ENCODE assay signal across 28 cellular contexts in the genomic region with DNA sequence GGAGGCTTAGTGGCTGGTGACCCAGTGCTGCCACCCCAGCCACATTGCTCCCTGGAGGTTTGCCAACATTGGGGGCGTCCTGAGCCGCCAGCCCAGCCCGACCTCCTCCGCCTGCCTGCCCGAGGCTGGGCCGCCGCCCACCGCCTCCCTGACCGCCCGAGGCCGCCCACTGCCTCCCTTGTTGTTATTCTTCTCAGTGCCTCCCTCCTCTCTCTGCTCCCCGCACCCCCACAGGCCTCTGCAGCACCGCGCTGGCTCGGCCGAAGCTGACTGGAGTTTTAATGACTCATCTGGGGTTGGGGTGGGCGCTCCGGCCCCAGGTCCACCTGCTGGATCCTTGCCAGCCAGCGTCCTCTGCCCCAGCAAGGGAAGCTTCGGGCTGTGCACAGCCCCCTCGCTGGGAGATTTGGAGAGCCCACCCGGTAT.
"Had no signal": no experiment of that assay in that cellular context is flagged by ENCODE, and none has a peak within 500 bp of the region (broad histone marks: within the 10 kb centered on the region; RNA-seq: fewer than 3 reads in every experiment).

No MANE protein-coding gene starts in this region.

- FAIRE-seq: islet of Langerhans, kidney had no signal

- DNase-seq: immature natural killer cell; kidney; left colon; left ventricle myocardium inferior; mesendoderm; naive B cell; natural killer cell; nephron progenitor cell; ovary; stimulated activated CD4-positive, alpha-beta T cell treated with anti-CD3 and anti-CD28 coated beads, Interleukin-12 subunit alpha, Interleukin-12 subunit beta, amount 100 ng/mL, for 4 hours; stimulated activated CD4-positive, alpha-beta T cell treated with anti-CD3 and anti-CD28 coated beads, Interleukin-15, amount 100 ng/mL, for 24 hours; stimulated activated CD4-positive, alpha-beta T cell treated with anti-CD3 and anti-CD28 coated beads, Interleukin-2, amount 100 ng/mL, for 24 hours; stimulated activated CD4-positive, alpha-beta T cell treated with anti-CD3 and anti-CD28 coated beads, Interleukin-4, amount 100 ng/mL, for 1 hour; stimulated activated naive B cell treated with anti-CD40 and anti-IgM and Interleukin-4, amounts not matched to agents 10 μg/mL and 1 μg/mL and 100 μg/mL, for 72 hours; stimulated activated naive CD8-positive, alpha-beta T cell treated with anti-CD3 and anti-CD28 coated beads, Interleukin-15, Interleukin-2, amounts not matched to agents 100 U/mL and 50 U/mL, for 24 hours; stomach; tibial artery; trophoblast cell; upper lobe of right lung had no signal

- H3K4me1 ChIP-seq: left ventricle myocardium inferior, neural progenitor cell, right atrium auricular region, stomach, tibial artery, upper lobe of right lung had no signal

- H3K4me1 Mint-ChIP-seq: immature natural killer cell; naive B cell; stimulated activated naive B cell treated with anti-CD40 and anti-IgM and Interleukin-4, amounts not matched to agents 10 μg/mL and 1 μg/mL and 100 μg/mL, for 72 hours had no signal

- H3K36me3 Mint-ChIP-seq: immature natural killer cell; natural killer cell; neural progenitor cell; stimulated activated naive B cell treated with anti-CD40 and anti-IgM and Interleukin-4, amounts not matched to agents 10 μg/mL and 1 μg/mL and 100 μg/mL, for 72 hours had no signal

- H3K9ac ChIP-seq: neural progenitor cell had no signal

- H3K27ac Mint-ChIP-seq: immature natural killer cell; mesothelial cell of epicardium; naive B cell; natural killer cell; nephron progenitor cell; neural progenitor cell; progenitor cell of endocrine pancreas; stimulated activated naive B cell treated with anti-CD40 and anti-IgM and Interleukin-4, amounts not matched to agents 10 μg/mL and 1 μg/mL and 100 μg/mL, for 72 hours had no signal

- H3K36me3 ChIP-seq: left ventricle myocardium inferior, neural progenitor cell, ovary, right atrium auricular region, stomach, thoracic aorta, tibial artery, upper lobe of right lung had no signal

- H3K9me3 ChIP-seq: ovary, right atrium auricular region, thoracic aorta, tibial artery, upper lobe of right lung had no signal

- ATAC-seq: left colon; natural killer cell; sciatic nerve; stimulated activated naive B cell treated with anti-CD40 and anti-IgM and Interleukin-4, amounts not matched to agents 10 μg/mL and 1 μg/mL and 100 μg/mL, for 72 hours; stimulated activated naive CD8-positive, alpha-beta T cell treated with anti-CD3 and anti-CD28 coated beads, Interleukin-15, Interleukin-2, amounts not matched to agents 100 U/mL and 50 U/mL, for 24 hours had no signal

- H3K4me2 ChIP-seq: neural progenitor cell had no signal

- H3K9me3 Mint-ChIP-seq: mesothelial cell of epicardium, natural killer cell had no signal

- H3K27ac ChIP-seq: left ventricle myocardium inferior, neural progenitor cell, ovary, right atrium auricular region, skin epidermis, stomach, thoracic aorta, tibial artery, upper lobe of right lung had no signal

- H3K4me3 Mint-ChIP-seq: immature natural killer cell; mesothelial cell of epicardium; naive B cell; natural killer cell; nephron progenitor cell; neural progenitor cell; stimulated activated naive B cell treated with anti-CD40 and anti-IgM and Interleukin-4, amounts not matched to agents 10 μg/mL and 1 μg/mL and 100 μg/mL, for 72 hours had no signal

- H3K4me3 ChIP-seq: left ventricle myocardium inferior, lung, neural progenitor cell, ovary, right atrium auricular region, skin epidermis, stomach, thoracic aorta, tibial artery, upper lobe of right lung had no signal

- H2AFZ ChIP-seq: neural progenitor cell had no signal

- H3K27me3 ChIP-seq: neural progenitor cell, ovary, right atrium auricular region, upper lobe of right lung had no signal
